9 cellular contexts compared by ENCODE assay signal in the genomic region with DNA sequence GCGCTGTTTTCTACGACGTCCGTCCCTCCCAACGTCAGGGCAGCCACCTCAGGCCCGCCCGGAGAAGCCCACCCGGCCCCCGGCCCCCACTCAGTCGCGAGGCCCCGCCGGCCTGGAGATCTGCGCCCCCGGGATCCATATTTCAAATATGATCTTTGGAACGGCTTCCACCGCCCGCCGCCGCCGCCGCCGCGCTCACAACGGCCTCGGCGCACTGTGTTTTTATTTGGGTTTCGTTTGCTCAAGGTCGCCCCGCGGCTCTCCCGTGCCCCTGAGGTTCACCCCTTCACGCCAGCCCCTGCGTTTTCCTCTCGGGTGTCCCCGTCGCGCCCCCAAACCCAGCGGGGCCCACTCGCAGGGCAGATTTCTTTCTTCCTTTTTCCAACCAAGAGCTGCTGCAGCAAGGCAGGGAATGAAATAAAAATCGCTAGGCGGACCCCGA. TPM values are rescaled to one million over a fixed set of nuclear protein-coding genes. Genes with fewer than 3 reads are reported as not detected.
DNase-seq lines count a peak whose midpoint lies in the region; ATAC-seq, FAIRE-seq and TF ChIP-seq lines count a peak whose summit lies in the region.
"Had no signal": no experiment of that assay in that cellular context is flagged by ENCODE, and none has a peak within 500 bp of the region (broad histone marks: within the 10 kb centered on the region; RNA-seq: fewer than 3 reads in every experiment).

No MANE protein-coding gene starts in this region.

- POLR2A ChIA-PET in MCF 10A (lab: Yijun Ruan, JAX) (interaction anchor here (0.7 kb wide), 1 partner anchor 22 kb away, joined by 3 read pairs; no protein-coding TSS in a partner anchor), K562 (lab: Yijun Ruan, JAX) (interaction anchor here (0.7 to 1.0 kb wide), 2 partner anchors 13 to 78 kb away, joined by 3 read pairs; no protein-coding TSS in a partner anchor)

- H3K36me3 ChIP-seq in breast epithelium (no peaks in the 10 kb centered on the region), K562 (ENCODE audit: control insufficient read depth, insufficient read depth, low read length) (no peaks in the 10 kb centered on the region), mucosa of descending colon (ENCODE audit: low read depth) (no peaks in the 10 kb centered on the region), urinary bladder (ENCODE audit: insufficient read depth) (no peaks in the 10 kb centered on the region)

- no peak for TF ChIP-seq RAD21 in K562 (CRISPR knock-in tag; conservative IDR thresholded peaks at IDR 0.05 in 1 of 2, IDR thresholded peaks at IDR 0.05 in 1 of 2)

- TF ChIP-seq EP300 in K562 (IDR thresholded peaks at IDR 0.05; ENCODE audit: low read length): no peak

- no peak overlapping the region for H2AFZ ChIP-seq in K562 (ENCODE audit: low read depth, low read length)

- H3K27me3 ChIP-seq in breast epithelium: peaks cover 11 to 37% of the 10 kb centered on the region in 2 donors
- no peaks in the 10 kb centered on the region; a peak in 1 of 5 replicates for H3K27me3 ChIP-seq in K562 (ENCODE audit: control insufficient read depth in 2 of 2, insufficient read depth in 2 of 2, low read length in 2 of 2)

- H3K27me3 Mint-ChIP-seq in MCF 10A (ENCODE audit: insufficient read depth, unreplicated experiment): peaks cover 11% of the 10 kb centered on the region

- no TSS peak for BruUV-seq in MCF 10A (replicated peaks; lab: Mats Ljungman, UMichigan)
- BruUV-seq in K562 (replicated peaks; lab: Mats Ljungman, UMichigan): no TSS peak

- H3K4me3 ChIP-seq in breast epithelium: peak overlapping the region; percentile 50 to 96 (median 58)
- H3K4me3 ChIP-seq in K562: no peak overlapping the region
- H3K4me3 ChIP-seq in mucosa of descending colon: no peak overlapping the region
- peak overlapping the region; percentile 43 for H3K4me3 ChIP-seq in urinary bladder (ENCODE audit: low read depth, low read length)

- no peak overlapping the region for H3K4me3 Mint-ChIP-seq in MCF 10A (ENCODE audit: unreplicated experiment)

- no peak overlapping the region for H3K4me2 ChIP-seq in K562 (ENCODE audit: insufficient read depth, low read length)

- CTCF ChIA-PET in MCF 10A (lab: Yijun Ruan, JAX): interaction anchor here (0.6 kb wide), 1 partner anchor 571 kb away, joined by 3 read pairs; no protein-coding TSS in a partner anchor
- CTCF ChIA-PET in K562 (lab: Yijun Ruan, JAX; ENCODE audit: low intra/inter-chr PET ratio): no interaction called here

- no peaks in the 10 kb centered on the region for H3K9me3 ChIP-seq in breast epithelium
- no peaks in the 10 kb centered on the region for H3K9me3 ChIP-seq in K562 (replicated peaks; ENCODE audit: control insufficient read depth, insufficient read depth, low read depth, low read length)
- H3K9me3 ChIP-seq in mucosa of descending colon: no peaks in the 10 kb centered on the region

- H3K27ac ChIP-seq in breast epithelium (peak overlapping the region; percentile 62 to 98), K562 (ENCODE audit: extremely low read depth, low read depth, low read length) (no peak overlapping the region), urinary bladder (ENCODE audit: low read depth) (no peak overlapping the region)

- intact Hi-C loops in breast epithelium (cut with DNase I; ENCODE audit: low total_unique reads) (no loop called here), MCF 10A (cut with micrococcal nuclease) (no loop called here), K562 (cut with micrococcal nuclease) (no loop called here), mucosa of descending colon (cut with DNase I, micrococcal nuclease) (loop anchor here in 1 of 2 donors (10.0 kb wide), 1 partner anchor 141 kb away; no protein-coding TSS in a partner anchor)

- no peak for FAIRE-seq in K562 (lab: Jason Lieb, UNC)
- FAIRE-seq: colon had no signal

- no peaks in the 10 kb centered on the region for H3K9me3 Mint-ChIP-seq in MCF 10A (ENCODE audit: unreplicated experiment)

- ATAC-seq in K562 (no peak), mucosa of descending colon (no peak)

- H3K79me2 ChIP-seq in K562 (ENCODE audit: control insufficient read depth, insufficient read depth, low read length): peaks cover 2% of the 10 kb centered on the region

- no peaks in the 10 kb centered on the region for H3K36me3 Mint-ChIP-seq in MCF 10A (ENCODE audit: insufficient read depth, unreplicated experiment)

- DNase-seq in breast epithelium (ENCODE audit: low spot score in 2 of 2): no peak
- no peak for DNase-seq in MCF 10A (ENCODE audit: unreplicated experiment)
- no peak for DNase-seq in K562 (ENCODE audit: extremely low read depth in 1 of 4, low spot score in 3 of 4)
- DNase-seq in mucosa of descending colon: peak in 2 of 3 donors; percentile 51 to 63
- no peak for DNase-seq in dermis blood vessel endothelial cell
- no peak for DNase-seq in NCI-H774 (lab: John Stamatoyannopoulos, UW)
- no peak for DNase-seq in HPDE6-E6E7 (ENCODE audit: extremely low spot score)

- in situ Hi-C loops in K562 (cut with MboI): no loop called here

- H3K4me1 ChIP-seq in breast epithelium: peaks cover 17% of the 10 kb centered on the region in 2 donors
- H3K4me1 ChIP-seq in K562 (replicated peaks in 1 of 2; ENCODE audit: control insufficient read depth in 2 of 2, insufficient read depth in 2 of 2, low read length in 2 of 2): peaks cover 21 to 62% of the 10 kb centered on the region in 2 experiments
- H3K4me1 ChIP-seq in mucosa of descending colon (ENCODE audit: low read depth): peaks cover 57% of the 10 kb centered on the region
- H3K4me1 ChIP-seq in urinary bladder (ENCODE audit: insufficient read depth): peaks cover 3% of the 10 kb centered on the region

- no peak for TF ChIP-seq CTCF in breast epithelium (IDR thresholded peaks at IDR 0.05)
- TF ChIP-seq CTCF in MCF 10A (IDR thresholded peaks at IDR 0.05; ENCODE audit: unreplicated experiment): no peak
- TF ChIP-seq CTCF in K562 (IDR thresholded peaks at IDR 0.05 in 2 of 3, conservative IDR thresholded peaks at IDR 0.05 in 1 of 3; ENCODE audit: insufficient read depth in 2 of 3, low read depth in 1 of 3, low read length in 3 of 3): no peak
- no peak for TF ChIP-seq CTCF in mucosa of descending colon (IDR thresholded peaks at IDR 0.05)

- WGBS in K562 (ENCODE audit: insufficient coverage, low coverage, missing lambda C conversion rate): 97% methylated on average over 13 of the region's 43 CpGs
- WGBS in urinary bladder: under 1% methylated on average over 43 of the region's 43 CpGs

- H3K4me1 Mint-ChIP-seq in MCF 10A (ENCODE audit: insufficient read depth, unreplicated experiment): no peaks in the 10 kb centered on the region

- TF ChIP-seq POLR2A in breast epithelium (IDR thresholded peaks at IDR 0.05) (no peak), K562 (conservative IDR thresholded peaks at IDR 0.05) (no peak)

- no peak overlapping the region for H3K27ac Mint-ChIP-seq in MCF 10A (ENCODE audit: low read depth, unreplicated experiment)

- no peaks in the 10 kb centered on the region for H3K9me1 ChIP-seq in K562 (ENCODE audit: control insufficient read depth, insufficient read depth, low read length)

- H4K20me1 ChIP-seq in K562 (replicated peaks; ENCODE audit: control insufficient read depth, insufficient read depth, low read length): no peaks in the 10 kb centered on the region

- H3K9ac ChIP-seq in K562 (ENCODE audit: insufficient read depth in 1 of 2, low read depth in 2 of 2, low read length in 2 of 2): no peak overlapping the region

RNA-seq across cellular contexts. Expression of gene CBX4, which starts 4.3 kb away (rescaled TPM):
- total RNA-seq in breast epithelium (10 to 100 TPM; 11.5 to 20.6 (median 13.4) TPM), MCF 10A (2022) (85.8 and 89.7 TPM in 2 replicates), K562 (2014; rRNA removed) (42.3 and 42.4 TPM in 2 replicates), K562 (2014; rRNA removed; fragmentation: Illumina TruSeq; extraction: Trizol) (4.4 and 4.7 TPM in 2 replicates), K562 (2015; rRNA removed; fragmentation: Illumina TruSeq; extraction: Trizol) (13.5 and 14.7 TPM in 2 replicates), K562 (2021) (48.5 and 50.5 TPM in 2 replicates), mucosa of descending colon (10 to 100 TPM; 10.2 to 14.2 (median 13.2) TPM), urinary bladder (8.2 TPM), dermis blood vessel endothelial cell (11.1 and 13.5 TPM in 2 replicates)
- total RNA-seq in K562 (2011; cell fraction: chromatin; rRNA removed; ENCODE audit: low replicate concordance): 13.6 and 28.0 TPM in 2 replicates
- 26.3 and 29.6 TPM in 2 replicates for total RNA-seq in K562 (2011; cell fraction: nucleolus; rRNA removed)
- 11.0 and 15.7 TPM in 2 replicates for total RNA-seq in K562 (2011; cell fraction: nucleoplasm; rRNA removed)
- polyA plus RNA-seq in K562 (2011; rRNA removed) (7.8 and 13.5 TPM in 2 replicates), K562 (2014; fragmentation: Illumina TruSeq; extraction: Trizol) (10.0 and 16.4 TPM in 2 replicates), K562 (2014; fragmentation: Nextera tagmentation; extraction: Ambion mirVana) (1 to 10 TPM in 1 of 2 experiments, under 1 TPM in 1; 0.98 to 1.1 TPM), K562 (2014; rRNA removed) (34.8 and 40.7 TPM in 2 replicates), urinary bladder (14.7 TPM)
- 12.6 and 29.1 TPM in 2 replicates for polyA plus RNA-seq in K562 (2011; cell fraction: cytosol; rRNA removed)
- polyA plus RNA-seq in K562 (2011; cell fraction: nucleus; rRNA removed): 23.9 and 38.8 TPM in 2 replicates
- polyA plus RNA-seq in K562 (2012): 22.9 and 60.2 TPM in 2 replicates
- polyA minus RNA-seq in K562 (2011; rRNA and poly(A)+ RNA removed): 7.2 and 7.6 TPM in 2 replicates
- 18.7 and 24.1 TPM in 2 replicates for polyA minus RNA-seq in K562 (2011; cell fraction: cytosol; rRNA and poly(A)+ RNA removed)
- polyA minus RNA-seq in K562 (2011; cell fraction: nucleus; rRNA and poly(A)+ RNA removed): 12.4 and 16.4 TPM in 2 replicates

RNA-seq across cellular contexts. Expression of gene CBX8, which starts 46.6 kb away (rescaled TPM):
- total RNA-seq in breast epithelium: 1 to 10 TPM; 1.9 to 9.2 (median 6.7) TPM
- total RNA-seq in MCF 10A (2022): 9.4 and 10.5 TPM in 2 replicates
- total RNA-seq in K562 (2011; cell fraction: chromatin; rRNA removed; ENCODE audit: low replicate concordance): 2.1 and 2.7 TPM in 2 replicates
- total RNA-seq in K562 (2011; cell fraction: nucleolus; rRNA removed): 2.3 and 2.9 TPM in 2 replicates
- total RNA-seq in K562 (2011; cell fraction: nucleoplasm; rRNA removed): 2.0 and 2.7 TPM in 2 replicates
- 4.9 and 7.1 TPM in 2 replicates for total RNA-seq in K562 (2014; rRNA removed)
- total RNA-seq in K562 (2014; rRNA removed; fragmentation: Illumina TruSeq; extraction: Trizol): 1.8 and 1.9 TPM in 2 replicates
- 6.6 and 6.7 TPM in 2 replicates for total RNA-seq in K562 (2015; rRNA removed; fragmentation: Illumina TruSeq; extraction: Trizol)
- 11.9 and 12.0 TPM in 2 replicates for total RNA-seq in K562 (2021)
- polyA plus RNA-seq in K562 (2011; rRNA removed): 0.52 and 0.72 TPM in 2 replicates
- 0.80 and 1.1 TPM in 2 replicates for polyA plus RNA-seq in K562 (2011; cell fraction: cytosol; rRNA removed)
- polyA plus RNA-seq in K562 (2011; cell fraction: nucleus; rRNA removed): 2.4 and 2.6 TPM in 2 replicates
- polyA plus RNA-seq in K562 (2012): 5.7 and 8.8 TPM in 2 replicates
- 2.6 and 3.4 TPM in 2 replicates for polyA plus RNA-seq in K562 (2014; fragmentation: Illumina TruSeq; extraction: Trizol)
- under 1 TPM; 0.08 to 0.21 TPM for polyA plus RNA-seq in K562 (2014; fragmentation: Nextera tagmentation; extraction: Ambion mirVana)
- polyA plus RNA-seq in K562 (2014; rRNA removed): 4.7 and 6.7 TPM in 2 replicates
- polyA minus RNA-seq in K562 (2011; rRNA and poly(A)+ RNA removed): 0.45 and 0.56 TPM in 2 replicates
- polyA minus RNA-seq in K562 (2011; cell fraction: cytosol; rRNA and poly(A)+ RNA removed): 0.86 and 2.7 TPM in 2 replicates
- polyA minus RNA-seq in K562 (2011; cell fraction: nucleus; rRNA and poly(A)+ RNA removed): 0.67 and 2.1 TPM in 2 replicates
- 1 to 10 TPM; 3.4 to 4.7 (median 4.0) TPM for total RNA-seq in mucosa of descending colon
- 4.4 TPM for total RNA-seq in urinary bladder
- 3.6 TPM for polyA plus RNA-seq in urinary bladder
- 2.7 and 5.1 TPM in 2 replicates for total RNA-seq in dermis blood vessel endothelial cell

Comparison
In these comparisons a context has a peak if more than half of its experiments do, and no peak if none do; other contexts are left out.
1. DNase-seq: peak in mucosa of descending colon (2 of 3); none in breast epithelium (0 of 2), MCF 10A (single experiment), K562 (0 of 4), dermis blood vessel endothelial cell (single experiment), NCI-H774 (single experiment) and HPDE6-E6E7 (single experiment).
2. H3K27ac ChIP-seq: peak in breast epithelium (2 of 2); none in K562 (single experiment) and urinary bladder (single experiment).
3. H3K4me3 ChIP-seq: peak in breast epithelium (3 of 3) and urinary bladder (single experiment); none in K562 (single experiment) and mucosa of descending colon (single experiment).